In the genomic region with DNA sequence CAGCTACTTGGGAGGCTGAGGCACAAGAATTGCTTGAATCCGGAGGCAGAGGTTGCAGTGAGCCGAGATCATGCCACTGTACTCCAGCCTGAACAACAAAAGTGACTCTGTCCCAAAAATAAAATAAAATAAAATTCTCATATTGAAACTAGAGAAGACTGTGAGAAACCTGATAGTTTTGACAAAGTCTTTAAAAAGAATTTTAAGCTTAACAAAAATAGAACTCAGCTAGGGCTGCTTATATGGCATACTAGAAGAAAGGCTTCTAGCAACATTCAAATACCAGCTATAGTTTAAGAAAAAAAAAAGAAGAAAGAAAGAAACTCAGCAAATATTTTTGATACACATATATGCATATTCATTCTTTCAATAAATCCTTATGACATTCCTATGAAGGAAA, we compare ENCODE assay signal across 8 cellular contexts.
"Had no signal": no experiment of that assay in that cellular context is flagged by ENCODE, and none has a peak within 500 bp of the region (broad histone marks: within the 10 kb centered on the region; RNA-seq: fewer than 3 reads in every experiment).

No MANE protein-coding gene starts in this region.

- H3K4me1 Mint-ChIP-seq: IgD-negative memory B cell had no signal

- H3K27ac ChIP-seq: HL-60 had no signal

- H3K9me3 Mint-ChIP-seq: IgD-negative memory B cell had no signal

- H3K4me3 Mint-ChIP-seq: IgD-negative memory B cell had no signal

- FAIRE-seq: HepG2, HTR-8/SVneo, K562 had no signal

- H3K4me3 ChIP-seq: K562 had no signal

- ATAC-seq: HepG2, K562 had no signal

- DNase-seq: IMR-90, KBM-7, KG1 had no signal

- H3K27ac Mint-ChIP-seq: IgD-negative memory B cell had no signal
